Comparison of ENCODE assay signal across 29 cellular contexts in genomic region chr19:45825917-45826893, GRCh38. TPM values are rescaled to one million over a fixed set of nuclear protein-coding genes. Genes with fewer than 3 reads are reported as not detected.
"Had no signal": no experiment of that assay in that cellular context is flagged by ENCODE, and none has a peak within 500 bp of the region (broad histone marks: within the 10 kb centered on the region; RNA-seq: fewer than 3 reads in every experiment).

No MANE protein-coding gene starts in this region.

- H3K79me2 ChIP-seq: hepatocyte had no signal

- DNase-seq: activated CD4-positive, alpha-beta T cell treated with anti-CD3 and anti-CD28 coated beads for 1 hour; activated CD4-positive, alpha-beta T cell treated with anti-CD3 and anti-CD28 coated beads, Interleukin-2, amount 50 U/mL, for 1 hour; activated CD8-positive, alpha-beta T cell treated with anti-CD3 and anti-CD28 coated beads for 36 hours; activated naive CD4-positive, alpha-beta T cell; activated T-cell treated with anti-CD3 and anti-CD28 coated beads, Interleukin-2, amount 50 U/mL, for 4 hours; anterior cingulate cortex; dermis blood vessel endothelial cell; effector CD4-positive, alpha-beta T cell; esophagus squamous epithelium; left cardiac atrium; left ventricle myocardium superior; naive B cell; occipital lobe; right lobe of liver; stimulated activated CD4-positive, alpha-beta T cell treated with anti-CD3 and anti-CD28 coated beads, Interleukin-2, amount 100 ng/mL, for 48 hours; T-helper 9 cell; trophoblast cell had no signal

- ATAC-seq: activated CD8-positive, alpha-beta T cell treated with anti-CD3 and anti-CD28 coated beads for 36 hours; activated T-cell treated with anti-CD3 and anti-CD28 coated beads, Interleukin-2, amount 50 U/mL, for 4 hours; left cardiac atrium; left ventricle myocardium superior; right lobe of liver had no signal

- H2AFZ ChIP-seq: hepatocyte had no signal

- H3K27ac Mint-ChIP-seq: activated CD8-positive, alpha-beta T cell treated with anti-CD3 and anti-CD28 coated beads for 36 hours; activated naive CD8-positive, alpha-beta T cell; mesothelial cell of epicardium; stimulated activated naive CD8-positive, alpha-beta T cell treated with anti-CD3 and anti-CD28 coated beads, Interleukin-15, Interleukin-2, amounts not matched to agents 100 ng/mL and 50 ng/mL, for 24 hours; T-helper 1 cell treated with Interleukin-12 subunit alpha and Interleukin-12 subunit beta and Interleukin-4 antibody, amounts not matched to agents 30 μg/mL and 1 μg/mL, for 36 hours had no signal

- H3K27me3 Mint-ChIP-seq: activated CD8-positive, alpha-beta T cell treated with anti-CD3 and anti-CD28 coated beads for 36 hours; activated naive CD8-positive, alpha-beta T cell; central memory CD8-positive, alpha-beta T cell; naive B cell; stimulated activated naive CD8-positive, alpha-beta T cell treated with anti-CD3 and anti-CD28 coated beads, Interleukin-15, Interleukin-2, amounts not matched to agents 100 ng/mL and 50 ng/mL, for 24 hours had no signal

- H3K27me3 ChIP-seq: esophagus squamous epithelium, hepatocyte, right lobe of liver had no signal

- H3K9me3 Mint-ChIP-seq: activated CD8-positive, alpha-beta T cell treated with anti-CD3 and anti-CD28 coated beads for 36 hours; activated T-cell treated with anti-CD3 and anti-CD28 coated beads, Interleukin-2, amount 50 U/mL, for 4 hours; central memory CD8-positive, alpha-beta T cell; mesothelial cell of epicardium; naive B cell; stimulated activated naive CD8-positive, alpha-beta T cell treated with anti-CD3 and anti-CD28 coated beads, Interleukin-15, Interleukin-2, amounts not matched to agents 100 ng/mL and 50 ng/mL, for 24 hours; T-helper 1 cell treated with Interleukin-12 subunit alpha and Interleukin-12 subunit beta and Interleukin-4 antibody, amounts not matched to agents 30 μg/mL and 1 μg/mL, for 36 hours had no signal

- H3K4me2 ChIP-seq: hepatocyte had no signal

- H3K9me3 ChIP-seq: esophagus squamous epithelium, right lobe of liver, thoracic aorta had no signal

- H3K4me1 ChIP-seq: right lobe of liver had no signal

- H3K27ac ChIP-seq: epithelial cell of prostate, esophagus squamous epithelium, hepatocyte, right lobe of liver, thoracic aorta had no signal

- H3K4me3 ChIP-seq: esophagus squamous epithelium, hepatocyte, right lobe of liver, thoracic aorta had no signal

- H3K4me1 Mint-ChIP-seq: mesothelial cell of epicardium had no signal

- H3K4me3 Mint-ChIP-seq: activated CD8-positive, alpha-beta T cell treated with anti-CD3 and anti-CD28 coated beads for 36 hours; activated naive CD8-positive, alpha-beta T cell; activated T-cell treated with anti-CD3 and anti-CD28 coated beads, Interleukin-2, amount 50 U/mL, for 4 hours; central memory CD8-positive, alpha-beta T cell; mesothelial cell of epicardium; naive B cell; stimulated activated naive CD8-positive, alpha-beta T cell treated with anti-CD3 and anti-CD28 coated beads, Interleukin-15, Interleukin-2, amounts not matched to agents 100 ng/mL and 50 ng/mL, for 24 hours; T-helper 1 cell treated with Interleukin-12 subunit alpha and Interleukin-12 subunit beta and Interleukin-4 antibody, amounts not matched to agents 30 μg/mL and 1 μg/mL, for 36 hours had no signal

RNA-seq across cellular contexts. Expression of gene RSPH6A, which starts 11.1 kb away (rescaled TPM):
- total RNA-seq: bronchial epithelial cell, frontal cortex, hepatocyte, left cardiac atrium, left ventricle myocardium superior, right lobe of liver, skeletal muscle tissue, subcutaneous adipose tissue, thoracic aorta had no signal

RNA-seq across cellular contexts. Expression of gene FOXA3, which starts 37.9 kb away (rescaled TPM):
- total RNA-seq: bronchial epithelial cell, dermis blood vessel endothelial cell, frontal cortex, left cardiac atrium, left ventricle myocardium superior, mesothelial cell of epicardium, occipital lobe, skeletal muscle tissue, subcutaneous adipose tissue, thoracic aorta had no signal
